7 cellular contexts compared by ENCODE assay signal in genomic region chr16:4625617-4626159, GRCh38. TPM values are rescaled to one million over a fixed set of nuclear protein-coding genes. Genes with fewer than 3 reads are reported as not detected.
A peak's percentile ranks its signal among the peaks of the same experiment; 100 is the strongest.
DNase-seq lines count a peak whose midpoint lies in the region; FAIRE-seq and TF ChIP-seq lines count a peak whose summit lies in the region.

No MANE protein-coding gene starts in this region.

- H3K4me1 Mint-ChIP-seq in H9, result peaks cover 16 to 20% of the 10 kb centered on the region in 2 experiments

- TF ChIP-seq CTCF in H9 (conservative IDR thresholded peaks at IDR 0.05) (no peak), fibroblast of mammary gland (conservative IDR thresholded peaks at IDR 0.05; ENCODE audit: control insufficient read depth, insufficient read depth, low read depth, low read length) (no peak), prostate gland (IDR thresholded peaks at IDR 0.05) (no peak)

- H4K20me1 ChIP-seq in H9 (ENCODE audit: control insufficient read depth, insufficient read depth, insufficient read length), result no peaks in the 10 kb centered on the region

- H3K9me3 ChIP-seq in H9 (ENCODE audit: control insufficient read depth, low read depth, low read length), result no peaks in the 10 kb centered on the region
- H3K9me3 ChIP-seq in SK-N-MC (ENCODE audit: low read depth, low read length), result no peaks in the 10 kb centered on the region
- no peaks in the 10 kb centered on the region for H3K9me3 ChIP-seq in prostate gland

- H3K27ac ChIP-seq in H9 (ENCODE audit: insufficient read length, low read depth, low read length), result no peak overlapping the region
- H3K27ac ChIP-seq in SK-N-MC, result no peak overlapping the region
- peak overlapping the region; percentile 86 to 92 for H3K27ac ChIP-seq in prostate gland

- peaks cover 17% of the 10 kb centered on the region; the same call in 1 of the 2 replicates for H3K79me2 ChIP-seq in H9 (ENCODE audit: insufficient read depth, low read length)

- peaks cover 16 to 20% (median 16%) of the 10 kb centered on the region in 3 experiments for H3K36me3 Mint-ChIP-seq in H9 (ENCODE audit: insufficient read depth in 1 of 3, low read depth in 3 of 3)

- H3K9ac ChIP-seq in H9 (ENCODE audit: extremely low read depth, insufficient read length, low read length) (peak overlapping the region; percentile 45), SK-N-MC (ENCODE audit: insufficient read length) (peak overlapping the region; percentile 75)

- no peaks in the 10 kb centered on the region for H3K27me3 Mint-ChIP-seq in H9 (ENCODE audit: low read depth)

- H3K4me2 ChIP-seq in H9 (ENCODE audit: insufficient read depth, insufficient read length, low read length), result peak overlapping the region; percentile 79

- H3K18ac ChIP-seq in H9 (ENCODE audit: insufficient read length, low read depth, low read length), result peak overlapping the region; percentile 63

- no peak overlapping the region for H2BK5ac ChIP-seq in H9 (ENCODE audit: insufficient read length, low read length)

- FAIRE-seq in H54 (lab: Jason Lieb, UNC), result no peak

- peaks cover 10% of the 10 kb centered on the region for H3K79me1 ChIP-seq in H9 (ENCODE audit: insufficient read depth, low read depth, low read length, poor library complexity, severe bottlenecking)

- H3K4me3 ChIP-seq in SK-N-MC (peak overlapping the region; percentile 96), fibroblast of mammary gland (ENCODE audit: control insufficient read depth, low read depth, low read length) (peak overlapping the region; percentile 69), prostate gland (peak overlapping the region; percentile 98 to 100)

- H3K4ac ChIP-seq in H9 (ENCODE audit: low read depth, low read length), result no peak overlapping the region

- H3K4me1 ChIP-seq in H9 (ENCODE audit: insufficient read depth, low read length) (no peaks in the 10 kb centered on the region), prostate gland (replicated peaks) (peaks cover 9% of the 10 kb centered on the region)

- no peak overlapping the region for H2AK5ac ChIP-seq in H9 (ENCODE audit: insufficient read length, low read length)

- no peak for DNase-seq in H9
- DNase-seq in SK-N-MC (ENCODE audit: low read depth, low spot score), result no peak
- no peak for DNase-seq in fibroblast of mammary gland (ENCODE audit: low read depth)
- no peak for DNase-seq in prostate gland (ENCODE audit: low spot score)
- DNase-seq in DMS 273 treated with DMSO at 0.1 percent for 48 hours (lab: John Stamatoyannopoulos, UW), result no peak
- DNase-seq in NCI-H1417 (lab: John Stamatoyannopoulos, UW), result no peak
- DNase-seq in H54 (ENCODE audit: insufficient read length, low spot score), result no peak

- H2BK20ac ChIP-seq in H9 (ENCODE audit: low read depth, low read length, poor library complexity, severe bottlenecking), result no peak overlapping the region

- H3K27me3 ChIP-seq in H9 (ENCODE audit: insufficient read depth, low read length), result no peaks in the 10 kb centered on the region
- H3K27me3 ChIP-seq in prostate gland (replicated peaks; ENCODE audit: insufficient read depth), result no peaks in the 10 kb centered on the region

- no peak overlapping the region for H2BK120ac ChIP-seq in H9 (ENCODE audit: low read depth, low read length, poor library complexity, severe bottlenecking)

- no peak overlapping the region for H3T11ph ChIP-seq in H9 (ENCODE audit: low read length)

- peak overlapping the region; percentile 89 to 98 for H3K4me3 Mint-ChIP-seq in H9

- no peak overlapping the region for H4K5ac ChIP-seq in H9 (ENCODE audit: insufficient read length, low read depth, low read length)

- H3K36me3 ChIP-seq in SK-N-MC (ENCODE audit: insufficient read depth, low read length) (no peaks in the 10 kb centered on the region), prostate gland (no peaks in the 10 kb centered on the region)

- peaks cover 10% of the 10 kb centered on the region for H3K23me2 ChIP-seq in H9 (ENCODE audit: insufficient read length, low read depth, low read length, poor library complexity, severe bottlenecking)

- H3K56ac ChIP-seq in H9 (ENCODE audit: insufficient read length, low read depth, low read length), result no peak overlapping the region

- no peak overlapping the region for H3K23ac ChIP-seq in H9 (ENCODE audit: insufficient read length, low read depth, low read length)

- H3K27ac Mint-ChIP-seq in H9, result peak overlapping the region; percentile 95 to 97 (median 96); a peak in 5 of 7 replicates

- H3K9me3 Mint-ChIP-seq in H9, result peaks cover 0 to 2% of the 10 kb centered on the region in 2 experiments; a peak in 3 of 5 replicates

- WGBS in H9 (ENCODE audit: extremely low coverage, insufficient read length, low lambda C conversion rate), result no CpG with 5 or more reads among the region's 9 CpGs
- WGBS in prostate gland, result 8% methylated on average over 9 of the region's 9 CpGs

- H4K91ac ChIP-seq in H9 (ENCODE audit: insufficient read length, low read depth, low read length), result no peak overlapping the region

- no peak overlapping the region for H2BK15ac ChIP-seq in H9 (ENCODE audit: low read depth, low read length)

- H2BK12ac ChIP-seq in H9 (ENCODE audit: insufficient read length, low read depth, low read length), result no peak overlapping the region

- H4K8ac ChIP-seq in H9 (replicated peaks; ENCODE audit: insufficient read length, low read depth, low read length), result no peak overlapping the region

- H2AFZ ChIP-seq in H9 (ENCODE audit: low read length), result no peak overlapping the region

- peak overlapping the region; percentile 16; the same call in 1 of the 2 replicates for H3K14ac ChIP-seq in H9 (ENCODE audit: insufficient read depth, low read length)

- intact Hi-C loops in prostate gland (cut with DNase I), result no loop called here

- no peak for TF ChIP-seq POLR2A in prostate gland (IDR thresholded peaks at IDR 0.05)
- no peak for TF ChIP-seq POLR2A in H54 (IDR thresholded peaks at IDR 0.05; ENCODE audit: low read depth, low read length)

RNA-seq across cellular contexts. Expression of gene MGRN1, which starts 1.1 kb away (rescaled TPM):
- 91.6 and 93.9 TPM in 2 replicates for total RNA-seq in H9 (2021)
- total RNA-seq in prostate gland, result 100 to 1,000 TPM in 1 of 2 donors, 10 to 100 TPM in 1; 59.6 to 101 TPM

RNA-seq across cellular contexts. Expression of gene UBALD1, which starts 11.0 kb away (rescaled TPM):
- total RNA-seq in H9 (2021) (80.9 and 81.7 TPM in 2 replicates), prostate gland (10 to 100 TPM; 14.5 to 22.1 TPM)

Comparison
In these comparisons a context has a peak if more than half of its experiments do, and no peak if none do; other contexts are left out.
1. H3K27ac ChIP-seq: peak in prostate gland (2 of 2); none in H9 (single experiment) and SK-N-MC (single experiment).
2. Peak in every context shown above with its lines, with median percentiles within 50 percentile points of each other: H3K4me3 ChIP-seq.